Comparison of ENCODE assay signal across 1 cellular context in the genomic region with DNA sequence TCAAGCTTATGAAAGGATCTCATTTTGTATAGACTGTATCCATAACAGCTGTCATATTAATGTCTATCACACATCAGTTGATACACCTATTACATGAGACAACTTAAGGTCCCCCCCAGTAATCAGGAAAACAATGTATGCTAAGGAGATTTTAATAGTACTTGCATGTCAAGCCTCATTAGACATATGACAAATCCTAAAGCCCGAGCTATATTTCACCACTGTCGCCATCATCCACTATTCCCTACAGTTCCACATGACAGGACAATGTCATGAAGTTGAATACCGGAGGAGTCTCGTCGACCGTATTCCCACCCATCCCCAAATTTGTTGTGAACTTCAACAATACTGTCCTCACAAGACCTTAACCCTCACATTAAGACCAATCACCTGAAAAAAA.
TF ChIP-seq lines count a peak whose summit lies in the region.

No MANE protein-coding gene starts in this region.

TF ChIP-seq in GM12878, 131 proteins besides CTCF, POLR2A, EP300 and RAD21:
- no peak for TF ChIP-seq SIN3A (IDR thresholded peaks at IDR 0.05; ENCODE audit: low read depth, low read length)
- no peak for TF ChIP-seq SMAD1 (IDR thresholded peaks at IDR 0.05; ENCODE audit: low read depth, partially characterized antibody)
- TF ChIP-seq, protein P1, sequence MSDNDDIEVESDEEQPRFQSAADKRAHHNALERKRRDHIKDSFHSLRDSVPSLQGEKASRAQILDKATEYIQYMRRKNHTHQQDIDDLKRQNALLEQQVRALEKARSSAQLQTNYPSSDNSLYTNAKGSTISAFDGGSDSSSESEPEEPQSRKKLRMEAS (IDR thresholded peaks at IDR 0.05; ENCODE audit: low read depth, low read length): no peak
- no peak for TF ChIP-seq MYB (IDR thresholded peaks at IDR 0.05; ENCODE audit: borderline replicate concordance, low read depth, low read length)
- TF ChIP-seq, protein P2, sequence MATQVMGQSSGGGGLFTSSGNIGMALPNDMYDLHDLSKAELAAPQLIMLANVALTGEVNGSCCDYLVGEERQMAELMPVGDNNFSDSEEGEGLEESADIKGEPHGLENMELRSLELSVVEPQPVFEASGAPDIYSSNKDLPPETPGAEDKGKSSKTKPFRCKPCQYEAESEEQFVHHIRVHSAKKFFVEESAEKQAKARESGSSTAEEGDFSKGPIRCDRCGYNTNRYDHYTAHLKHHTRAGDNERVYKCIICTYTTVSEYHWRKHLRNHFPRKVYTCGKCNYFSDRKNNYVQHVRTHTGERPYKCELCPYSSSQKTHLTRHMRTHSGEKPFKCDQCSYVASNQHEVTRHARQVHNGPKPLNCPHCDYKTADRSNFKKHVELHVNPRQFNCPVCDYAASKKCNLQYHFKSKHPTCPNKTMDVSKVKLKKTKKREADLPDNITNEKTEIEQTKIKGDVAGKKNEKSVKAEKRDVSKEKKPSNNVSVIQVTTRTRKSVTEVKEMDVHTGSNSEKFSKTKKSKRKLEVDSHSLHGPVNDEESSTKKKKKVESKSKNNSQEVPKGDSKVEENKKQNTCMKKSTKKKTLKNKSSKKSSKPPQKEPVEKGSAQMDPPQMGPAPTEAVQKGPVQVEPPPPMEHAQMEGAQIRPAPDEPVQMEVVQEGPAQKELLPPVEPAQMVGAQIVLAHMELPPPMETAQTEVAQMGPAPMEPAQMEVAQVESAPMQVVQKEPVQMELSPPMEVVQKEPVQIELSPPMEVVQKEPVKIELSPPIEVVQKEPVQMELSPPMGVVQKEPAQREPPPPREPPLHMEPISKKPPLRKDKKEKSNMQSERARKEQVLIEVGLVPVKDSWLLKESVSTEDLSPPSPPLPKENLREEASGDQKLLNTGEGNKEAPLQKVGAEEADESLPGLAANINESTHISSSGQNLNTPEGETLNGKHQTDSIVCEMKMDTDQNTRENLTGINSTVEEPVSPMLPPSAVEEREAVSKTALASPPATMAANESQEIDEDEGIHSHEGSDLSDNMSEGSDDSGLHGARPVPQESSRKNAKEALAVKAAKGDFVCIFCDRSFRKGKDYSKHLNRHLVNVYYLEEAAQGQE (IDR thresholded peaks at IDR 0.05; ENCODE audit: low read depth, low read length): no peak
- no peak for TF ChIP-seq FOXK2 (IDR thresholded peaks at IDR 0.05)
- TF ChIP-seq EZH2 (IDR thresholded peaks at IDR 0.05; ENCODE audit: borderline replicate concordance, control insufficient read depth, low read depth, low read length): no peak
- no peak for TF ChIP-seq ZNF274 (IDR thresholded peaks at IDR 0.05; ENCODE audit: insufficient read depth, insufficient read length)
- no peak for TF ChIP-seq CREM (IDR thresholded peaks at IDR 0.05; ENCODE audit: low read depth)
- TF ChIP-seq, protein P3, sequence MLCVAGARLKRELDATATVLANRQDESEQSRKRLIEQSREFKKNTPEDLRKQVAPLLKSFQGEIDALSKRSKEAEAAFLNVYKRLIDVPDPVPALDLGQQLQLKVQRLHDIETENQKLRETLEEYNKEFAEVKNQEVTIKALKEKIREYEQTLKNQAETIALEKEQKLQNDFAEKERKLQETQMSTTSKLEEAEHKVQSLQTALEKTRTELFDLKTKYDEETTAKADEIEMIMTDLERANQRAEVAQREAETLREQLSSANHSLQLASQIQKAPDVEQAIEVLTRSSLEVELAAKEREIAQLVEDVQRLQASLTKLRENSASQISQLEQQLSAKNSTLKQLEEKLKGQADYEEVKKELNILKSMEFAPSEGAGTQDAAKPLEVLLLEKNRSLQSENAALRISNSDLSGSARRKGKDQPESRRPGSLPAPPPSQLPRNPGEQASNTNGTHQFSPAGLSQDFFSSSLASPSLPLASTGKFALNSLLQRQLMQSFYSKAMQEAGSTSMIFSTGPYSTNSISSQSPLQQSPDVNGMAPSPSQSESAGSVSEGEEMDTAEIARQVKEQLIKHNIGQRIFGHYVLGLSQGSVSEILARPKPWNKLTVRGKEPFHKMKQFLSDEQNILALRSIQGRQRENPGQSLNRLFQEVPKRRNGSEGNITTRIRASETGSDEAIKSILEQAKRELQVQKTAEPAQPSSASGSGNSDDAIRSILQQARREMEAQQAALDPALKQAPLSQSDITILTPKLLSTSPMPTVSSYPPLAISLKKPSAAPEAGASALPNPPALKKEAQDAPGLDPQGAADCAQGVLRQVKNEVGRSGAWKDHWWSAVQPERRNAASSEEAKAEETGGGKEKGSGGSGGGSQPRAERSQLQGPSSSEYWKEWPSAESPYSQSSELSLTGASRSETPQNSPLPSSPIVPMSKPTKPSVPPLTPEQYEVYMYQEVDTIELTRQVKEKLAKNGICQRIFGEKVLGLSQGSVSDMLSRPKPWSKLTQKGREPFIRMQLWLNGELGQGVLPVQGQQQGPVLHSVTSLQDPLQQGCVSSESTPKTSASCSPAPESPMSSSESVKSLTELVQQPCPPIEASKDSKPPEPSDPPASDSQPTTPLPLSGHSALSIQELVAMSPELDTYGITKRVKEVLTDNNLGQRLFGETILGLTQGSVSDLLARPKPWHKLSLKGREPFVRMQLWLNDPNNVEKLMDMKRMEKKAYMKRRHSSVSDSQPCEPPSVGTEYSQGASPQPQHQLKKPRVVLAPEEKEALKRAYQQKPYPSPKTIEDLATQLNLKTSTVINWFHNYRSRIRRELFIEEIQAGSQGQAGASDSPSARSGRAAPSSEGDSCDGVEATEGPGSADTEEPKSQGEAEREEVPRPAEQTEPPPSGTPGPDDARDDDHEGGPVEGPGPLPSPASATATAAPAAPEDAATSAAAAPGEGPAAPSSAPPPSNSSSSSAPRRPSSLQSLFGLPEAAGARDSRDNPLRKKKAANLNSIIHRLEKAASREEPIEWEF (IDR thresholded peaks at IDR 0.05; ENCODE audit: insufficient replicate concordance, low read depth, low read length): no peak
- TF ChIP-seq, protein P4, sequence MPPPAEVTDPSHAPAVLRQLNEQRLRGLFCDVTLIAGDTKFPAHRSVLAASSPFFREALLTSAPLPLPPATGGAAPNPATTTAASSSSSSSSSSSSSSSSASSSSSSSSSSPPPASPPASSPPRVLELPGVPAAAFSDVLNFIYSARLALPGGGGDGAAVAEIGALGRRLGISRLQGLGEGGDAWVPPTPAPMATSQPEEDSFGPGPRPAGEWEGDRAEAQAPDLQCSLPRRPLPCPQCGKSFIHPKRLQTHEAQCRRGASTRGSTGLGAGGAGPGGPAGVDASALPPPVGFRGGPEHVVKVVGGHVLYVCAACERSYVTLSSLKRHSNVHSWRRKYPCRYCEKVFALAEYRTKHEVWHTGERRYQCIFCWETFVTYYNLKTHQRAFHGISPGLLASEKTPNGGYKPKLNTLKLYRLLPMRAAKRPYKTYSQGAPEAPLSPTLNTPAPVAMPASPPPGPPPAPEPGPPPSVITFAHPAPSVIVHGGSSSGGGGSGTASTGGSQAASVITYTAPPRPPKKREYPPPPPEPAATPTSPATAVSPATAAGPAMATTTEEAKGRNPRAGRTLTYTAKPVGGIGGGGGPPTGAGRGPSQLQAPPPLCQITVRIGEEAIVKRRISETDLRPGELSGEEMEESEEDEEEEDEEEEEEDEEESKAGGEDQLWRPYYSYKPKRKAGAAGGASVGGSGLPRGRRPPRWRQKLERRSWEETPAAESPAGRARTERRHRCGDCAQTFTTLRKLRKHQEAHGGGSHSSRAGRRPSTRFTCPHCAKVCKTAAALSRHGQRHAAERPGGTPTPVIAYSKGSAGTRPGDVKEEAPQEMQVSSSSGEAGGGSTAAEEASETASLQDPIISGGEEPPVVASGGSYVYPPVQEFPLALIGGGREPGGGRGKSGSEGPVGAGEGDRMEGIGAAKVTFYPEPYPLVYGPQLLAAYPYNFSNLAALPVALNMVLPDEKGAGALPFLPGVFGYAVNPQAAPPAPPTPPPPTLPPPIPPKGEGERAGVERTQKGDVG (CRISPR knock-in tag; IDR thresholded peaks at IDR 0.05): no peak
- TF ChIP-seq ZNF622 (IDR thresholded peaks at IDR 0.05): no peak
- no peak for TF ChIP-seq SPI1 (IDR thresholded peaks at IDR 0.05; ENCODE audit: borderline replicate concordance, insufficient read depth, low read depth, low read length)
- no peak for TF ChIP-seq IRF4 (IDR thresholded peaks at IDR 0.05; ENCODE audit: low read depth, low read length)
TF ChIP-seq in GM12878: peak in this region for 0.
